11 cellular contexts compared by ENCODE assay signal in the genomic region with DNA sequence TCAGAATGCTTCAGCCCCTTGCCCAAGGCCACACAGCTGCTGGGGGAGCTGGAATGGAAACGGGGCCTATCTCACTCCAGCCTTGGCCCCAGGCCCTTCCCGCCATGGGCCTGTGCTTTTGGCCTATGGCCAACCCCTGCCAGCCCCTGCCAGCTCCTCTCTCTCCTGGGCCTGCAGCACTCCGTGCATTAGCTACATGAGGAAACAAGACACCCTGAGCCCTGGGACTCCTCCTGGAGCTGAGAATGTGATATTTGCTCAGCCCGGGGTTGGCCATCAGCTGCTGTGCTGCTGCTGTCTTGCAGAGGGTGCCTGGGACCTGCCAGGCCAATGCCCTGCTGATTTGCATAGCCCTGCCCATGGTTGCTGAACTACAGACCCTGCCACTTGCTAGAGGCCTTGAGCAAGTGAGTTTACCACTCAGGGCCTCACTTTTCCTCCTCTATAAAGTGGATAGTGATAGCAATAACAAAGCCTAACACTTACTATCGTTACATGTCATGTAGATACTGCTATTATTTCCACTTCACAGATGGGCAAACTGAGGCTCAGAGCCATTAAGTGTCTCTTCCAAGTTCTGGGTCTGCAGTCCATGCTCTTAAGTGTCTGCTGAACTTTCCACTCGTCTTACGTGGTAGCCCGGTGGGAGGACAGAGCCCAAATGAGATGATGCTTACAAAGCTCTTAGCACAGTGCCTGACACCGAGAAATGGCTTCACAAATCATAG.
DNase-seq lines count a peak whose midpoint lies in the region; ATAC-seq and TF ChIP-seq lines count a peak whose summit lies in the region.
"Had no signal": no experiment of that assay in that cellular context is flagged by ENCODE, and none has a peak within 500 bp of the region (broad histone marks: within the 10 kb centered on the region; RNA-seq: fewer than 3 reads in every experiment).

No MANE protein-coding gene starts in this region.

- H3K27me3 ChIP-seq in osteoblast (ENCODE audit: insufficient read depth, low read length) = no peaks in the 10 kb centered on the region
- H3K27me3 ChIP-seq: foreskin keratinocyte had no signal

- H3K4me3 ChIP-seq in osteoblast (ENCODE audit: insufficient read depth, low read length) = no peak overlapping the region

- no peak overlapping the region for H2AFZ ChIP-seq in osteoblast (ENCODE audit: low read length)

- no peaks in the 10 kb centered on the region for H3K79me2 ChIP-seq in osteoblast (ENCODE audit: insufficient read depth, low read length)

- H3K4me2 ChIP-seq in osteoblast (ENCODE audit: insufficient read depth, low read length) = no peak overlapping the region

- H4K20me1 ChIP-seq in osteoblast (ENCODE audit: insufficient read depth, low read length) = peaks cover 5% of the 10 kb centered on the region

- H3K27ac ChIP-seq in osteoblast (ENCODE audit: low read depth, low read length) = no peak overlapping the region
- H3K27ac ChIP-seq: foreskin keratinocyte had no signal

- TF ChIP-seq CTCF in chondrocyte (IDR thresholded peaks at IDR 0.05) = no peak
- TF ChIP-seq CTCF in osteoblast (IDR thresholded peaks at IDR 0.05; ENCODE audit: extremely low read depth, low read depth, low read length) = no peak
- no peak for TF ChIP-seq CTCF in Calu3 (IDR thresholded peaks at IDR 0.05; ENCODE audit: unreplicated experiment)

- H3K4me3 Mint-ChIP-seq in chondrocyte (ENCODE audit: unreplicated experiment) = no peak overlapping the region
- H3K4me3 Mint-ChIP-seq in Calu3 (ENCODE audit: low read depth, unreplicated experiment) = no peak overlapping the region
- H3K4me3 Mint-ChIP-seq: activated naive CD4-positive, alpha-beta T cell treated with anti-CD3 and anti-CD28 coated beads, Interleukin-2, amount 50 U/mL, for 24 hours; stimulated activated naive CD8-positive, alpha-beta T cell treated with anti-CD3 and anti-CD28 coated beads, Interleukin-15, Interleukin-2, amounts not matched to agents 100 ng/mL and 50 ng/mL, for 24 hours had no signal

- intact Hi-C loops in Calu3 (cut with micrococcal nuclease; ENCODE audit: unreplicated experiment) = loop anchor here (10.0 kb wide), 1 partner anchor 57 kb away; no protein-coding TSS in a partner anchor

- H3K36me3 Mint-ChIP-seq in chondrocyte (ENCODE audit: low read depth) = peaks cover 17% of the 10 kb centered on the region
- peaks cover 14% of the 10 kb centered on the region for H3K36me3 Mint-ChIP-seq in Calu3 (ENCODE audit: insufficient read depth, unreplicated experiment)
- H3K36me3 Mint-ChIP-seq: activated naive CD4-positive, alpha-beta T cell treated with anti-CD3 and anti-CD28 coated beads, Interleukin-2, amount 50 U/mL, for 24 hours had no signal

- CTCF ChIA-PET in Calu3 (lab: Charles Lee) = no interaction called here

- H3K4me1 Mint-ChIP-seq in chondrocyte (ENCODE audit: low read depth) (peaks cover 25% of the 10 kb centered on the region), Calu3 (ENCODE audit: low read depth, unreplicated experiment) (peaks cover 8% of the 10 kb centered on the region)

- H3K27me3 Mint-ChIP-seq in chondrocyte (ENCODE audit: low read depth) (no peaks in the 10 kb centered on the region), Calu3 (ENCODE audit: unreplicated experiment) (no peaks in the 10 kb centered on the region)
- H3K27me3 Mint-ChIP-seq: activated naive CD4-positive, alpha-beta T cell treated with anti-CD3 and anti-CD28 coated beads, Interleukin-2, amount 50 U/mL, for 24 hours; stimulated activated naive CD8-positive, alpha-beta T cell treated with anti-CD3 and anti-CD28 coated beads, Interleukin-15, Interleukin-2, amounts not matched to agents 100 ng/mL and 50 ng/mL, for 24 hours had no signal

- peaks cover 9% of the 10 kb centered on the region for H3K4me1 ChIP-seq in osteoblast (ENCODE audit: insufficient read depth, low read length)
- H3K4me1 ChIP-seq: foreskin keratinocyte had no signal

- no TSS peak for BruUV-seq in Calu3 (replicated peaks; lab: Mats Ljungman, UMichigan)

- no peak for ATAC-seq in GM19397 (IDR thresholded peaks at IDR 0.05; ENCODE audit: unreplicated experiment)
- ATAC-seq: foreskin keratinocyte had no signal

- H3K9me3 Mint-ChIP-seq in chondrocyte (ENCODE audit: low read depth) = peaks cover 9% of the 10 kb centered on the region
- no peaks in the 10 kb centered on the region for H3K9me3 Mint-ChIP-seq in Calu3 (ENCODE audit: low read depth, unreplicated experiment)
- H3K9me3 Mint-ChIP-seq: activated naive CD4-positive, alpha-beta T cell treated with anti-CD3 and anti-CD28 coated beads, Interleukin-2, amount 50 U/mL, for 24 hours had no signal

- peak overlapping the region; percentile 61 for H3K27ac Mint-ChIP-seq in chondrocyte (ENCODE audit: unreplicated experiment)
- H3K27ac Mint-ChIP-seq in Calu3 (ENCODE audit: unreplicated experiment) = no peak overlapping the region
- H3K27ac Mint-ChIP-seq: activated naive CD4-positive, alpha-beta T cell treated with anti-CD3 and anti-CD28 coated beads, Interleukin-2, amount 50 U/mL, for 24 hours; stimulated activated naive CD8-positive, alpha-beta T cell treated with anti-CD3 and anti-CD28 coated beads, Interleukin-15, Interleukin-2, amounts not matched to agents 100 ng/mL and 50 ng/mL, for 24 hours had no signal

- no peaks in the 10 kb centered on the region for H3K36me3 ChIP-seq in osteoblast (ENCODE audit: insufficient read depth, low read length)

- H3K9me3 ChIP-seq in osteoblast (ENCODE audit: low read depth, low read length) = no peaks in the 10 kb centered on the region

- DNase-seq in HuH-7 (ENCODE audit: low spot score) (peak; percentile 26), NCI-H2171 treated with DMSO at 0.1 percent for 48 hours (lab: John Stamatoyannopoulos, UW) (peak; percentile 90), chondrocyte (ENCODE audit: low spot score) (no peak), osteoblast (ENCODE audit: insufficient read length, low spot score, missing footprints) (peak; percentile 10), Calu3 (no peak), SW480 (ENCODE audit: low spot score) (no peak)
- DNase-seq: foreskin keratinocyte, NCI-H524 treated with DMSO at 0.1 percent for 48 hours had no signal

Comparison
In these comparisons a context has a peak if more than half of its experiments do, and no peak if none do; other contexts are left out.
1. DNase-seq: peak in HuH-7 (single experiment), NCI-H2171 treated with DMSO at 0.1 percent for 48 hours (single experiment) and osteoblast (single experiment); none in chondrocyte (single experiment), Calu3 (single experiment) and SW480 (single experiment).